1 cellular context compared by ENCODE assay signal in genomic region chr1:229529639-229530038, GRCh38.
TF ChIP-seq lines count a peak whose summit lies in the region.

No MANE protein-coding gene starts in this region.

TF ChIP-seq in K562, 482 proteins besides CTCF, POLR2A, EP300 and RAD21 (continued from another document):
- no peak for TF ChIP-seq NONO (IDR thresholded peaks at IDR 0.05; ENCODE audit: low read depth in 2 of 2, low read length in 1 of 2)
- no peak for TF ChIP-seq FOXA1 (IDR thresholded peaks at IDR 0.05; ENCODE audit: borderline replicate concordance)
- TF ChIP-seq PML (IDR thresholded peaks at IDR 0.05; ENCODE audit: low read length) = no peak
- TF ChIP-seq MAZ (CRISPR knock-in tag; conservative IDR thresholded peaks at IDR 0.05 in 1 of 2, IDR thresholded peaks at IDR 0.05 in 1 of 2) = no peak
- no peak for TF ChIP-seq TCF7 (IDR thresholded peaks at IDR 0.05; ENCODE audit: borderline replicate concordance)
